In genomic region chr16:16163109-16163508, GRCh38 we compare ENCODE assay signal across 21 cellular contexts.
"Had no signal": no experiment of that assay in that cellular context is flagged by ENCODE, and none has a peak within 500 bp of the region (broad histone marks: within the 10 kb centered on the region; RNA-seq: fewer than 3 reads in every experiment).

No MANE protein-coding gene starts in this region.

- H3K4me3 Mint-ChIP-seq: IgD-negative memory B cell, T-cell had no signal

- H3K9me3 ChIP-seq: SK-N-SH had no signal

- H3K4me2 ChIP-seq: SK-N-SH had no signal

- H3K27ac ChIP-seq: RWPE1 had no signal

- ATAC-seq: Panc1, PC-3, T-cell had no signal

- H3K36me3 Mint-ChIP-seq: IgD-negative memory B cell, T-cell had no signal

- DNase-seq: KBM-7; NCI-H1048; NCI-H1105 treated with DMSO at 0.1 percent for 48 hours; NCI-H1417 treated with DMSO at 0.1 percent for 48 hours; NCI-H146; NCI-H1694 treated with DMSO at 0.1 percent for 48 hours; NCI-H1930; NCI-H2081; NCI-H2107; NCI-H226; NCI-H446 treated with DMSO at 0.1 percent for 48 hours; NCI-H510A treated with DMSO at 0.1 percent for 48 hours; NCI-H526; NK-92 treated with Interleukin-12 subunit alpha and Interleukin-12 subunit beta, amount 100 ng/mL, for 24 hours; PC-3; SK-N-SH; SW 1271; T-cell had no signal

- H3K4me1 Mint-ChIP-seq: IgD-negative memory B cell, T-cell had no signal

- H3K9ac ChIP-seq: SK-N-SH had no signal

- H3K27ac Mint-ChIP-seq: T-cell had no signal
